Comparison of ENCODE assay signal across 8 cellular contexts in genomic region chr19:23817519-23817918, GRCh38. TPM values are rescaled to one million over a fixed set of nuclear protein-coding genes. Genes with fewer than 3 reads are reported as not detected.
DNase-seq lines count a peak whose midpoint lies in the region; ATAC-seq and TF ChIP-seq lines count a peak whose summit lies in the region.

No MANE protein-coding gene starts in this region.

- H3K14ac ChIP-seq in trophoblast cell (ENCODE audit: low read length), result no peak overlapping the region

- no peak overlapping the region for H2BK12ac ChIP-seq in trophoblast cell (ENCODE audit: low read length)

- TF ChIP-seq CTCF in heart right ventricle (IDR thresholded peaks at IDR 0.05), result peak in 7 of 9 donors; percentile 22 to 49 (median 45)
- TF ChIP-seq CTCF in RWPE2 (IDR thresholded peaks at IDR 0.05; ENCODE audit: poor library complexity, severe bottlenecking), result peak; percentile 23
- TF ChIP-seq CTCF in chondrocyte (IDR thresholded peaks at IDR 0.05), result peak; percentile 52
- TF ChIP-seq CTCF in smooth muscle cell (IDR thresholded peaks at IDR 0.05; ENCODE audit: borderline replicate concordance, insufficient read depth, poor library complexity, severe bottlenecking), result no peak

- no peak overlapping the region for H4K8ac ChIP-seq in trophoblast cell (ENCODE audit: low read depth, low read length)

- no peak overlapping the region for H2AFZ ChIP-seq in trophoblast cell (ENCODE audit: insufficient read depth, low read length, poor library complexity)
- no peak overlapping the region for H2AFZ ChIP-seq in smooth muscle cell (ENCODE audit: low read depth)

- no peaks in the 10 kb centered on the region for H3K36me3 Mint-ChIP-seq in chondrocyte (ENCODE audit: low read depth)

- H3K4me1 Mint-ChIP-seq in chondrocyte (ENCODE audit: low read depth), result no peaks in the 10 kb centered on the region

- no peak overlapping the region for H3K4me3 ChIP-seq in heart right ventricle
- H3K4me3 ChIP-seq in RWPE2 (ENCODE audit: severe bottlenecking), result no peak overlapping the region
- H3K4me3 ChIP-seq in trophoblast cell (ENCODE audit: low read depth, low read length), result no peak overlapping the region
- no peak overlapping the region for H3K4me3 ChIP-seq in smooth muscle cell

- intact Hi-C loops in heart right ventricle (cut with DNase I) (no loop called here), cardiac septum (cut with DNase I) (no loop called here)

- H3F3A ChIP-seq in smooth muscle cell (ENCODE audit: low read depth), result no peaks in the 10 kb centered on the region

- H3K4me2 ChIP-seq in trophoblast cell (ENCODE audit: low read length) (no peak overlapping the region), smooth muscle cell (no peak overlapping the region)

- H3K23ac ChIP-seq in trophoblast cell (ENCODE audit: low read length), result no peak overlapping the region

- no peaks in the 10 kb centered on the region for H3K79me1 ChIP-seq in trophoblast cell (ENCODE audit: low read length)

- no peaks in the 10 kb centered on the region for H3K36me3 ChIP-seq in heart right ventricle
- no peaks in the 10 kb centered on the region for H3K36me3 ChIP-seq in RWPE2 (ENCODE audit: low read depth)
- peaks cover 1 to 2% of the 10 kb centered on the region in 2 experiments for H3K36me3 ChIP-seq in trophoblast cell (ENCODE audit: control insufficient read depth in 1 of 2, insufficient read depth in 2 of 2, low read length in 2 of 2)
- no peaks in the 10 kb centered on the region for H3K36me3 ChIP-seq in smooth muscle cell (ENCODE audit: low read depth)

- H2AK5ac ChIP-seq in trophoblast cell (ENCODE audit: low read length), result no peak overlapping the region

- peaks cover 34% of the 10 kb centered on the region for H3K9me3 Mint-ChIP-seq in chondrocyte (ENCODE audit: low read depth)

- WGBS in heart right ventricle, 2 donors, result 58 to 59% methylated on average over 4 of the region's 4 CpGs
- WGBS in trophoblast cell (ENCODE audit: extremely low coverage, insufficient coverage, insufficient read length), result no CpG with 5 or more reads among the region's 4 CpGs
- 86% methylated on average over 4 of the region's 4 CpGs for whole genome bisulfite sequencing in smooth muscle cell (ENCODE audit: low lambda C conversion rate)

- no peak overlapping the region for H4K91ac ChIP-seq in trophoblast cell (ENCODE audit: low read depth, low read length)

- H3K27ac Mint-ChIP-seq in chondrocyte (ENCODE audit: unreplicated experiment), result no peak overlapping the region

- H3K79me2 ChIP-seq in trophoblast cell (ENCODE audit: control insufficient read depth, insufficient read depth, low read length, poor library complexity) (no peaks in the 10 kb centered on the region), smooth muscle cell (ENCODE audit: low read depth) (no peaks in the 10 kb centered on the region)

- H3K18ac ChIP-seq in trophoblast cell (ENCODE audit: low read length), result no peak overlapping the region

- H3K27me3 Mint-ChIP-seq in chondrocyte (ENCODE audit: low read depth), result no peaks in the 10 kb centered on the region

- no peak overlapping the region for H3K9ac ChIP-seq in trophoblast cell (ENCODE audit: low read length)
- H3K9ac ChIP-seq in smooth muscle cell (ENCODE audit: low read depth), result no peak overlapping the region

- no peak overlapping the region for H4K12ac ChIP-seq in trophoblast cell (ENCODE audit: low read depth, low read length)

- no peak overlapping the region for H3K4ac ChIP-seq in trophoblast cell (ENCODE audit: low read depth, low read length)

- DNase-seq in heart right ventricle (peak in 1 of 2 donors; percentile 21), cardiac septum (ENCODE audit: low spot score) (no peak), RWPE2 (ENCODE audit: low spot score) (no peak), chondrocyte (ENCODE audit: low spot score) (no peak), trophoblast cell (peak; percentile 22 to 70), NCI-H526 treated with DMSO at 0.1 percent for 48 hours (lab: John Stamatoyannopoulos, UW) (no peak), smooth muscle cell (lab: John Stamatoyannopoulos, UW; ENCODE audit: unreplicated experiment) (no peak)

- H3K4me1 ChIP-seq in heart right ventricle (no peaks in the 10 kb centered on the region), RWPE2 (ENCODE audit: insufficient read depth, poor library complexity, severe bottlenecking) (no peaks in the 10 kb centered on the region), trophoblast cell (ENCODE audit: control insufficient read depth in 1 of 2, insufficient read depth in 2 of 2, low read length in 2 of 2) (peaks cover 9 to 11% of the 10 kb centered on the region in 2 experiments), smooth muscle cell (ENCODE audit: low read depth) (no peaks in the 10 kb centered on the region)

- no peak overlapping the region for H2BK120ac ChIP-seq in trophoblast cell (ENCODE audit: insufficient read depth, low read length, poor library complexity)

- ATAC-seq in heart right ventricle, result peak in 2 of 8 donors; percentile 42 to 48
- no peak for ATAC-seq in RWPE2 (ENCODE audit: low read depth)
- no peak for ATAC-seq in GM18907 (IDR thresholded peaks at IDR 0.05; ENCODE audit: unreplicated experiment)

- no peaks in the 10 kb centered on the region for H4K20me1 ChIP-seq in smooth muscle cell (ENCODE audit: low read depth)

- H3K27me3 ChIP-seq in heart right ventricle, result no peaks in the 10 kb centered on the region
- no peaks in the 10 kb centered on the region for H3K27me3 ChIP-seq in RWPE2 (ENCODE audit: insufficient read depth, poor library complexity, severe bottlenecking)
- H3K27me3 ChIP-seq in trophoblast cell (ENCODE audit: insufficient read depth, low read length), result no peaks in the 10 kb centered on the region
- H3K27me3 ChIP-seq in smooth muscle cell (ENCODE audit: low read depth), result no peaks in the 10 kb centered on the region

- no peak overlapping the region for H2BK5ac ChIP-seq in trophoblast cell (ENCODE audit: low read depth, low read length, poor library complexity)

- H3K9me3 ChIP-seq in heart right ventricle (peaks cover 0 to 52% (median 3%) of the 10 kb centered on the region in 11 donors), RWPE2 (ENCODE audit: severe bottlenecking) (peaks cover 7% of the 10 kb centered on the region), trophoblast cell (ENCODE audit: insufficient read depth, low read depth, low read length) (peaks cover 6% of the 10 kb centered on the region), smooth muscle cell (replicated peaks; ENCODE audit: low read depth) (no peaks in the 10 kb centered on the region)

- H3K27ac ChIP-seq in heart right ventricle (no peak overlapping the region), RWPE2 (ENCODE audit: poor library complexity, severe bottlenecking) (no peak overlapping the region), trophoblast cell (ENCODE audit: low read depth, low read length) (no peak overlapping the region), smooth muscle cell (ENCODE audit: low read depth) (no peak overlapping the region)

- H3K4me3 Mint-ChIP-seq in chondrocyte (ENCODE audit: unreplicated experiment), result no peak overlapping the region

RNA-seq across cellular contexts. Expression of gene ZNF681, which starts 58.8 kb away (rescaled TPM):
- total RNA-seq in heart right ventricle, result under 1 TPM; 0.37 to 0.89 (median 0.59) TPM
- under 1 TPM; 0.29 to 0.51 TPM for polyA plus RNA-seq in heart right ventricle
- total RNA-seq in cardiac septum, result 0.38 TPM
- 1.1 to 2.5 TPM (median 1.4 TPM) in 3 replicates for total RNA-seq in chondrocyte
- polyA plus RNA-seq in trophoblast cell (2013), result 2.0 and 2.5 TPM in 2 replicates
- 1.5 and 14.1 TPM in 2 replicates for total RNA-seq in smooth muscle cell
- polyA plus RNA-seq in smooth muscle cell, result 0.07 and 0.08 TPM in 2 replicates

Comparison
In these comparisons a context has a peak if more than half of its experiments do, and no peak if none do; other contexts are left out.
1. DNase-seq: peak in trophoblast cell (2 of 2); none in cardiac septum (single experiment), RWPE2 (single experiment), chondrocyte (single experiment), NCI-H526 treated with DMSO at 0.1 percent for 48 hours (single experiment) and smooth muscle cell (single experiment).